In the genomic region with DNA sequence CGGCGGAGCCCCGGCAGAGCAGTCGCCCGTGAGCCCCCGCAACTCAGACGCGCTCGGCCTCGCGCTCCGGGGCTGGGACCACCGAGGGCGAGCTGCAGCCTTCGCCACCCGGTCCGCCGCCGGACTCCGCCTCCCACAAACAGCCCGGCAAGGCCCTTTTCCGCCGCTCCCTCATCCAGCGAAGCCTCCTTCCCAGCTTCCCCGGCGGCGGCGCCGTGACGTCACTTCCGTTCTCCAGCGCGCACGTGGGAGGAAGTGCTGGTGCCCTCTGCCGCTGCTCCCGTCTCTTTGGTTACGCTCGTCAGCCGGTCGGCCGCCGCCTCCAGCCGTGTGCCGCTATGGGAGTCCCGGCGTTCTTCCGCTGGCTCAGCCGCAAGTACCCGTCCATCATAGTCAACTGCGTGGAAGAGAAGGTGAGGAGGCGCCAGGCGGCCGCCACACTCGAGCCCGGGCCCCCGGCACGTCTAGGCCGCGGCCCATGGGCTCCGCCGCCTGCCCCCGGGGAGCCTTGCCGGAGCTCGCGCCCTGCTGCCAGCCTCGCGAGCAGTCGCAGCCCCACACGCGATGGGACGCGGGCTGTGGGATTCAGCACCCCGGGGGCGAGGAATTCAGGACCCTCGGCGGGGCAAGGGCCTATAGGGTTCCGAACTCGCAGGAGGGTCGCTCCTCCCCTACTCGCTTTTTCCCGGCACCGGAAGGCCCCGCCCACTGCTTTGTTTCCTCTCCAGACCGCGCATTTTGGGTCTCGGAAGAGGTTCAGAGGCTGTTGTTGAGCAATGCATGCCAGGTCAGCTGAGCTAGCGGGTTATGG, we compare ENCODE assay signal across 1 cellular context.
TF ChIP-seq lines count a peak whose summit lies in the region.

A gene with protein sequence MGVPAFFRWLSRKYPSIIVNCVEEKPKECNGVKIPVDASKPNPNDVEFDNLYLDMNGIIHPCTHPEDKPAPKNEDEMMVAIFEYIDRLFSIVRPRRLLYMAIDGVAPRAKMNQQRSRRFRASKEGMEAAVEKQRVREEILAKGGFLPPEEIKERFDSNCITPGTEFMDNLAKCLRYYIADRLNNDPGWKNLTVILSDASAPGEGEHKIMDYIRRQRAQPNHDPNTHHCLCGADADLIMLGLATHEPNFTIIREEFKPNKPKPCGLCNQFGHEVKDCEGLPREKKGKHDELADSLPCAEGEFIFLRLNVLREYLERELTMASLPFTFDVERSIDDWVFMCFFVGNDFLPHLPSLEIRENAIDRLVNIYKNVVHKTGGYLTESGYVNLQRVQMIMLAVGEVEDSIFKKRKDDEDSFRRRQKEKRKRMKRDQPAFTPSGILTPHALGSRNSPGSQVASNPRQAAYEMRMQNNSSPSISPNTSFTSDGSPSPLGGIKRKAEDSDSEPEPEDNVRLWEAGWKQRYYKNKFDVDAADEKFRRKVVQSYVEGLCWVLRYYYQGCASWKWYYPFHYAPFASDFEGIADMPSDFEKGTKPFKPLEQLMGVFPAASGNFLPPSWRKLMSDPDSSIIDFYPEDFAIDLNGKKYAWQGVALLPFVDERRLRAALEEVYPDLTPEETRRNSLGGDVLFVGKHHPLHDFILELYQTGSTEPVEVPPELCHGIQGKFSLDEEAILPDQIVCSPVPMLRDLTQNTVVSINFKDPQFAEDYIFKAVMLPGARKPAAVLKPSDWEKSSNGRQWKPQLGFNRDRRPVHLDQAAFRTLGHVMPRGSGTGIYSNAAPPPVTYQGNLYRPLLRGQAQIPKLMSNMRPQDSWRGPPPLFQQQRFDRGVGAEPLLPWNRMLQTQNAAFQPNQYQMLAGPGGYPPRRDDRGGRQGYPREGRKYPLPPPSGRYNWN (plus strand): TSS at position 271 of the 811 bp plus-strand sequence. CDS start 68 bp downstream, at position 339.

TF ChIP-seq in K562, 482 proteins besides CTCF, POLR2A, EP300 and RAD21 (continued from another document and continues in another):
- TF ChIP-seq ARID3A (IDR thresholded peaks at IDR 0.05; ENCODE audit: borderline replicate concordance, low read depth, low read length) (no peak), TCF15 (CRISPR knock-in tag; IDR thresholded peaks at IDR 0.05) (no peak), TAL1 (IDR thresholded peaks at IDR 0.05) (no peak), RFX7 (CRISPR knock-in tag; IDR thresholded peaks at IDR 0.05) (no peak), E2F6 (IDR thresholded peaks at IDR 0.05; ENCODE audit: borderline replicate concordance in 1 of 2, extremely low read depth in 1 of 2, insufficient read depth in 1 of 2, insufficient read length in 1 of 2, low read depth in 1 of 2, low read length in 1 of 2, poor library complexity in 1 of 2, severe bottlenecking in 1 of 2) (peak; percentile 39 to 40), PBX2 (CRISPR knock-in tag; IDR thresholded peaks at IDR 0.05; ENCODE audit: low read depth) (no peak), PBX2 (tag; conservative IDR thresholded peaks at IDR 0.05; ENCODE audit: low read depth) (no peak), NCOA2 (IDR thresholded peaks at IDR 0.05; ENCODE audit: partially characterized antibody in 2 of 2) (no peak), POLR2H (tag; IDR thresholded peaks at IDR 0.05; ENCODE audit: low read depth) (no peak; the same call in none of the 2 replicates), TAF9B (IDR thresholded peaks at IDR 0.05; ENCODE audit: partially characterized antibody) (peak; percentile 41), EWSR1 (IDR thresholded peaks at IDR 0.05; ENCODE audit: borderline replicate concordance, low read depth, partially characterized antibody) (no peak), ZBED1 (IDR thresholded peaks at IDR 0.05) (no peak), ETS2 (tag; IDR thresholded peaks at IDR 0.05; ENCODE audit: borderline replicate concordance, poor library complexity, severe bottlenecking) (no peak), GATA2 (CRISPR knock-in tag; IDR thresholded peaks at IDR 0.05) (no peak), KLF10 (CRISPR knock-in tag; IDR thresholded peaks at IDR 0.05) (no peak), BRCA1 (IDR thresholded peaks at IDR 0.05) (no peak), BRCA1 (CRISPR knock-in tag; IDR thresholded peaks at IDR 0.05) (no peak), STAT5A (IDR thresholded peaks at IDR 0.05; ENCODE audit: borderline replicate concordance, low read length) (no peak), STAG1 (CRISPR knock-in tag; IDR thresholded peaks at IDR 0.05; ENCODE audit: borderline replicate concordance) (no peak), ZNF121 (CRISPR knock-in tag; conservative IDR thresholded peaks at IDR 0.05) (no peak), ZNF57 (CRISPR knock-in tag; IDR thresholded peaks at IDR 0.05) (no peak), HSF4 (CRISPR knock-in tag; IDR thresholded peaks at IDR 0.05; ENCODE audit: borderline replicate concordance) (no peak), MLLT1 (IDR thresholded peaks at IDR 0.05) (no peak), MTA3 (IDR thresholded peaks at IDR 0.05; ENCODE audit: borderline replicate concordance) (no peak; the same call in 1 of the 2 replicates), HNRNPUL1 (IDR thresholded peaks at IDR 0.05; ENCODE audit: low read length) (no peak), ZNF830 (CRISPR knock-in tag; IDR thresholded peaks at IDR 0.05) (no peak), JUNB (CRISPR knock-in tag; conservative IDR thresholded peaks at IDR 0.05) (no peak), CREBBP (IDR thresholded peaks at IDR 0.05; ENCODE audit: low read depth, low read length) (no peak), RBFOX2 (IDR thresholded peaks at IDR 0.05; ENCODE audit: low read depth, low read length) (peak; percentile 99), CBX8 (IDR thresholded peaks at IDR 0.05; ENCODE audit: borderline replicate concordance, extremely low read depth, low read depth, low read length, poor library complexity, severe bottlenecking) (no peak), ZSCAN32 (CRISPR knock-in tag; IDR thresholded peaks at IDR 0.05) (no peak)
- TF ChIP-seq, protein P1, sequence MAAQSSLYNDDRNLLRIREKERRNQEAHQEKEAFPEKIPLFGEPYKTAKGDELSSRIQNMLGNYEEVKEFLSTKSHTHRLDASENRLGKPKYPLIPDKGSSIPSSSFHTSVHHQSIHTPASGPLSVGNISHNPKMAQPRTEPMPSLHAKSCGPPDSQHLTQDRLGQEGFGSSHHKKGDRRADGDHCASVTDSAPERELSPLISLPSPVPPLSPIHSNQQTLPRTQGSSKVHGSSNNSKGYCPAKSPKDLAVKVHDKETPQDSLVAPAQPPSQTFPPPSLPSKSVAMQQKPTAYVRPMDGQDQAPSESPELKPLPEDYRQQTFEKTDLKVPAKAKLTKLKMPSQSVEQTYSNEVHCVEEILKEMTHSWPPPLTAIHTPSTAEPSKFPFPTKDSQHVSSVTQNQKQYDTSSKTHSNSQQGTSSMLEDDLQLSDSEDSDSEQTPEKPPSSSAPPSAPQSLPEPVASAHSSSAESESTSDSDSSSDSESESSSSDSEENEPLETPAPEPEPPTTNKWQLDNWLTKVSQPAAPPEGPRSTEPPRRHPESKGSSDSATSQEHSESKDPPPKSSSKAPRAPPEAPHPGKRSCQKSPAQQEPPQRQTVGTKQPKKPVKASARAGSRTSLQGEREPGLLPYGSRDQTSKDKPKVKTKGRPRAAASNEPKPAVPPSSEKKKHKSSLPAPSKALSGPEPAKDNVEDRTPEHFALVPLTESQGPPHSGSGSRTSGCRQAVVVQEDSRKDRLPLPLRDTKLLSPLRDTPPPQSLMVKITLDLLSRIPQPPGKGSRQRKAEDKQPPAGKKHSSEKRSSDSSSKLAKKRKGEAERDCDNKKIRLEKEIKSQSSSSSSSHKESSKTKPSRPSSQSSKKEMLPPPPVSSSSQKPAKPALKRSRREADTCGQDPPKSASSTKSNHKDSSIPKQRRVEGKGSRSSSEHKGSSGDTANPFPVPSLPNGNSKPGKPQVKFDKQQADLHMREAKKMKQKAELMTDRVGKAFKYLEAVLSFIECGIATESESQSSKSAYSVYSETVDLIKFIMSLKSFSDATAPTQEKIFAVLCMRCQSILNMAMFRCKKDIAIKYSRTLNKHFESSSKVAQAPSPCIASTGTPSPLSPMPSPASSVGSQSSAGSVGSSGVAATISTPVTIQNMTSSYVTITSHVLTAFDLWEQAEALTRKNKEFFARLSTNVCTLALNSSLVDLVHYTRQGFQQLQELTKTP (IDR thresholded peaks at IDR 0.05; ENCODE audit: low read depth in 1 of 2, partially characterized antibody in 2 of 2), result no peak
